8 cellular contexts compared by ENCODE assay signal in the genomic region with DNA sequence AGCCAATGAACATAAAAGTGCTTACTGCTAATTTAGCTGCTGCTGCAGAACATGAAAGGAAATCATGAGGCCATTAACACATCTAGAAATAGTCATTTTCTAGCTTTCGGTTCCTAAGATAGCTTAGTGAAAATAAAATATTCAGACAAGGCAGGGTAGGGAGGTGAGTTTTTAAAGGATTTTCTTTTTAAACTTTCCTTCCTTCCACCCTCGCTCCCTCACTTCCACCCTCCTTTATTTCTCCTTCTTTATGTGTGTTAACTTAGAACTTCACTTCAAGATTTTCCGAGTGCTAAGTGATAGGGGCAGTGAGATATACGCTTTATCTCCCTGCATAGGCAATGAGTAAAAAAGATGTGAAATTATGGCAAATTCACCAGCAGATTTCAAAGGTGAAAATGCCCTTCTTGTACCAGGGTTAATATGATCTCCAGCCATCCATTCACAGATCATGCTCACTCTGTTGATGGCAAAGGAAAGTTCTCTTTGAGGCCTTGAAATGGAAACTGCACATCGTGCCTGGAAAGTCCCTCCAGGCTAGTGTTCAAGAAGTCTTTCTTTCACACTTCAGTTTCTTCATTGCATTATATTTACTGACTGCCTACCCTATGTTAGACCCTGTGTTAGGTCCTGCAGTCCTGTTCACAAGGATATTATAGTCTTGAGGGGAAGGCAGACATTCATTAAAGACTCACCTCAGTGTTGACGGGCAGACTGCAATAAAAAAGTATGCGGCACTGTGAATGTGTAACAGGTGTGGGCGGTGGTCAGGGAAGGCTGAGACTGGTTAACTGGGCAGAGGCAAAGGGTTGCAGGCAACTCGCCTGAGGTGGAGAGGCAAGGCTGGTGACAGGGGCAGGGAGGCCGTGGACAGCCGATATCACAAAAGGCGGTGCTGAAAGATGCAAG.
A peak's percentile ranks its signal among the peaks of the same experiment; 100 is the strongest.
DNase-seq lines count a peak whose midpoint lies in the region; ATAC-seq lines count a peak whose summit lies in the region.

No MANE protein-coding gene starts in this region.

- peaks cover 19% of the 10 kb centered on the region for H3K9me3 Mint-ChIP-seq in activated T-helper 2 cell treated with anti-CD3 and anti-CD28 coated beads, Interferon-gamma antibody, Interleukin-2, Interleukin-4, amounts not matched to agents 10 μg/mL and 5 μg/mL and 100 μg/mL, durations not matched to agents 14 hours and 24 hours and 36 hours

- H3K27ac Mint-ChIP-seq in activated T-helper 2 cell treated with anti-CD3 and anti-CD28 coated beads, Interferon-gamma antibody, Interleukin-2, Interleukin-4, amounts not matched to agents 10 μg/mL and 5 μg/mL and 100 μg/mL, durations not matched to agents 14 hours and 24 hours and 36 hours: peak overlapping the region; percentile 79

- no peaks in the 10 kb centered on the region for H3K27me3 Mint-ChIP-seq in activated T-helper 2 cell treated with anti-CD3 and anti-CD28 coated beads, Interferon-gamma antibody, Interleukin-2, Interleukin-4, amounts not matched to agents 10 μg/mL and 5 μg/mL and 100 μg/mL, durations not matched to agents 14 hours and 24 hours and 36 hours (ENCODE audit: low read depth)

- peak; percentile 83 for ATAC-seq in HG03064 (IDR thresholded peaks at IDR 0.05; ENCODE audit: low read depth, unreplicated experiment)

- intact Hi-C loops in activated T-helper 2 cell treated with anti-CD3 and anti-CD28 coated beads, Interferon-gamma antibody, Interleukin-2, Interleukin-4, amounts not matched to agents 10 μg/mL and 5 μg/mL and 100 μg/mL, durations not matched to agents 14 hours and 24 hours and 36 hours (cut with micrococcal nuclease): loop anchor here (1.0 to 5.0 kb wide), 6 partner anchors 39 to 203 kb away; a partner anchor contains a TSS

- H3K36me3 Mint-ChIP-seq in activated T-helper 2 cell treated with anti-CD3 and anti-CD28 coated beads, Interferon-gamma antibody, Interleukin-2, Interleukin-4, amounts not matched to agents 10 μg/mL and 5 μg/mL and 100 μg/mL, durations not matched to agents 14 hours and 24 hours and 36 hours (ENCODE audit: low read depth): peaks cover 10% of the 10 kb centered on the region

- peak overlapping the region; percentile 20 for H3K4me3 Mint-ChIP-seq in activated T-helper 2 cell treated with anti-CD3 and anti-CD28 coated beads, Interferon-gamma antibody, Interleukin-2, Interleukin-4, amounts not matched to agents 10 μg/mL and 5 μg/mL and 100 μg/mL, durations not matched to agents 14 hours and 24 hours and 36 hours (ENCODE audit: low read depth)

- peaks cover 49% of the 10 kb centered on the region for H3K4me1 Mint-ChIP-seq in activated T-helper 2 cell treated with anti-CD3 and anti-CD28 coated beads, Interferon-gamma antibody, Interleukin-2, Interleukin-4, amounts not matched to agents 10 μg/mL and 5 μg/mL and 100 μg/mL, durations not matched to agents 14 hours and 24 hours and 36 hours (ENCODE audit: low read depth)

- peak; percentile 67 for DNase-seq in activated effector memory CD4-positive, alpha-beta T cell treated with anti-CD3 and anti-CD28 coated beads, Interleukin-2, amount 50 U/mL, for 16 hours
- no peak for DNase-seq in activated effector memory CD4-positive, alpha-beta T cell treated with Interleukin-2 at 50 U/mL for 16 hours
- DNase-seq in activated T-helper 2 cell treated with anti-CD3 and anti-CD28 coated beads, Interferon-gamma antibody, Interleukin-2, Interleukin-4, amounts not matched to agents 10 μg/mL and 5 μg/mL and 100 μg/mL, durations not matched to agents 14 hours and 24 hours and 36 hours (ENCODE audit: low spot score): no peak
- DNase-seq in superior temporal gyrus (ENCODE audit: extremely low spot score) (peak; percentile 36), AG08396 (ENCODE audit: low spot score) (no peak), LoVo (ENCODE audit: low spot score) (no peak), SKM-1 (lab: John Stamatoyannopoulos, UW; ENCODE audit: unreplicated experiment) (no peak)

Comparison
In these comparisons a context has a peak if more than half of its experiments do, and no peak if none do; other contexts are left out.
1. DNase-seq: peak in activated effector memory CD4-positive, alpha-beta T cell treated with anti-CD3 and anti-CD28 coated beads, Interleukin-2, amount 50 U/mL, for 16 hours (single experiment) and superior temporal gyrus (single experiment); none in activated effector memory CD4-positive, alpha-beta T cell treated with Interleukin-2 at 50 U/mL for 16 hours (single experiment), activated T-helper 2 cell treated with anti-CD3 and anti-CD28 coated beads, Interferon-gamma antibody, Interleukin-2, Interleukin-4, amounts not matched to agents 10 μg/mL and 5 μg/mL and 100 μg/mL, durations not matched to agents 14 hours and 24 hours and 36 hours (single experiment), AG08396 (single experiment), LoVo (single experiment) and SKM-1 (single experiment).